8 cellular contexts compared by ENCODE assay signal in genomic region chr4:169410839-169411770, GRCh38.
DNase-seq lines count a peak whose midpoint lies in the region; ATAC-seq, FAIRE-seq and TF ChIP-seq lines count a peak whose summit lies in the region.

No MANE protein-coding gene starts in this region.

- no peak overlapping the region for H3K27ac ChIP-seq in colonic mucosa

- FAIRE-seq in frontal cortex (lab: Jason Lieb, UNC): no peak

- no peak for TF ChIP-seq CTCF in colonic mucosa (IDR thresholded peaks at IDR 0.05)
- TF ChIP-seq CTCF in progenitor cell of endocrine pancreas (IDR thresholded peaks at IDR 0.05; ENCODE audit: unreplicated experiment): no peak

- intact Hi-C loops in colonic mucosa (cut with DNase I): no loop called here

- H3K27ac Mint-ChIP-seq in progenitor cell of endocrine pancreas: peak overlapping the region; percentile 90

- peak; percentile 14 for DNase-seq in ELF-1 (ENCODE audit: low read depth, low spot score)
- peak; percentile 1 for DNase-seq in T-helper 22 cell (ENCODE audit: low read depth)
- DNase-seq in colonic mucosa: peak; percentile 27
- no peak for DNase-seq in progenitor cell of endocrine pancreas (ENCODE audit: low spot score, unreplicated experiment)
- DNase-seq in COR-L47 (lab: John Stamatoyannopoulos, UW): no peak
- DNase-seq in frontal cortex (ENCODE audit: low spot score in 2 of 2): no peak

- H3K4me1 Mint-ChIP-seq in progenitor cell of endocrine pancreas (ENCODE audit: low read depth): peaks cover 16% of the 10 kb centered on the region

- H3K4me1 ChIP-seq in colonic mucosa: no peaks in the 10 kb centered on the region

- no peaks in the 10 kb centered on the region for H3K27me3 Mint-ChIP-seq in progenitor cell of endocrine pancreas

- H3K4me3 ChIP-seq in colonic mucosa: no peak overlapping the region

- no peaks in the 10 kb centered on the region for H3K27me3 ChIP-seq in colonic mucosa

- H3K9me3 ChIP-seq in colonic mucosa: no peaks in the 10 kb centered on the region

- no peaks in the 10 kb centered on the region for H3K9me3 Mint-ChIP-seq in progenitor cell of endocrine pancreas (ENCODE audit: low read depth)

- no peak overlapping the region for H3K4me3 Mint-ChIP-seq in progenitor cell of endocrine pancreas (ENCODE audit: low read depth)

- no peaks in the 10 kb centered on the region for H3K36me3 ChIP-seq in colonic mucosa

- ATAC-seq in GM19438 (IDR thresholded peaks at IDR 0.05; ENCODE audit: low read depth, unreplicated experiment) (peak; percentile 100), HG03378 (IDR thresholded peaks at IDR 0.05; ENCODE audit: unreplicated experiment) (peak; percentile 99)

- no peak overlapping the region for H3K9ac ChIP-seq in colonic mucosa (ENCODE audit: low read depth in 2 of 2, low read length in 2 of 2)

- peaks cover 2% of the 10 kb centered on the region for H3K36me3 Mint-ChIP-seq in progenitor cell of endocrine pancreas (ENCODE audit: insufficient read depth)

Comparison
In these comparisons a context has a peak if more than half of its experiments do, and no peak if none do; other contexts are left out.
1. DNase-seq: peak in ELF-1 (single experiment), T-helper 22 cell (single experiment) and colonic mucosa (single experiment); none in progenitor cell of endocrine pancreas (single experiment), COR-L47 (single experiment) and frontal cortex (0 of 2).